Comparison of ENCODE assay signal across 20 cellular contexts in genomic region chr18:45253973-45254372, GRCh38.
DNase-seq lines count a peak whose midpoint lies in the region; ATAC-seq, FAIRE-seq and TF ChIP-seq lines count a peak whose summit lies in the region.
"Had no signal": no experiment of that assay in that cellular context is flagged by ENCODE, and none has a peak within 500 bp of the region (broad histone marks: within the 10 kb centered on the region; RNA-seq: fewer than 3 reads in every experiment).

No MANE protein-coding gene starts in this region.

- no peak overlapping the region for H4K12ac ChIP-seq in trophoblast cell (ENCODE audit: low read depth, low read length)

- H3K9me3 ChIP-seq in left ventricle myocardium inferior (replicated peaks): no peaks in the 10 kb centered on the region
- no peaks in the 10 kb centered on the region for H3K9me3 ChIP-seq in trophoblast cell (ENCODE audit: insufficient read depth, low read depth, low read length)
- no peaks in the 10 kb centered on the region for H3K9me3 ChIP-seq in uterus
- H3K9me3 ChIP-seq: BE2C, Peyer's patch had no signal

- H2AK5ac ChIP-seq in trophoblast cell (ENCODE audit: low read length): no peak overlapping the region

- H3K79me2 ChIP-seq in trophoblast cell (ENCODE audit: control insufficient read depth, insufficient read depth, low read length, poor library complexity): no peaks in the 10 kb centered on the region

- peaks cover 34% of the 10 kb centered on the region for H3K4me1 ChIP-seq in left ventricle myocardium inferior
- peaks cover 0 to 3% of the 10 kb centered on the region in 2 experiments for H3K4me1 ChIP-seq in trophoblast cell (ENCODE audit: control insufficient read depth in 1 of 2, insufficient read depth in 2 of 2, low read length in 2 of 2)
- peaks cover 0 to 3% of the 10 kb centered on the region in 2 donors for H3K4me1 ChIP-seq in uterus
- H3K4me1 ChIP-seq: BE2C, Peyer's patch had no signal

- DNase-seq in coronary artery (ENCODE audit: low spot score): no peak
- DNase-seq in left ventricle myocardium inferior: peak; percentile 31
- no peak for DNase-seq in trophoblast cell
- no peak for DNase-seq in uterus
- no peak for DNase-seq in NOMO-1 treated with dmso at 0.1 percent for 144 hours (lab: John Stamatoyannopoulos, UW; ENCODE audit: unreplicated experiment)
- no peak for DNase-seq in GM19239 (ENCODE audit: insufficient read length, low spot score)
- DNase-seq: BE2C; CD4-positive, alpha-beta memory T cell; DMS79; GOT3; Kasumi-1; NCI-H1417; NCI-H1930; NCI-H2171; NCI-H510A; NCI-H82; Peyer's patch; SHP77 treated with DMSO at 0.1 percent for 48 hours had no signal

- no peak for ATAC-seq in HG02840 (IDR thresholded peaks at IDR 0.05; ENCODE audit: low FRiP score, unreplicated experiment)

- H3K4me2 ChIP-seq in trophoblast cell (ENCODE audit: low read length): no peak overlapping the region

- no peak overlapping the region for H4K91ac ChIP-seq in trophoblast cell (ENCODE audit: low read depth, low read length)

- FAIRE-seq in GM19239 (lab: Jason Lieb, UNC): no peak
- FAIRE-seq: GM12891 had no signal

- no peaks in the 10 kb centered on the region for H3K36me3 ChIP-seq in left ventricle myocardium inferior
- H3K36me3 ChIP-seq in trophoblast cell (ENCODE audit: control insufficient read depth in 1 of 2, insufficient read depth in 2 of 2, low read length in 2 of 2): no peaks in the 10 kb centered on the region
- no peaks in the 10 kb centered on the region for H3K36me3 ChIP-seq in uterus
- H3K36me3 ChIP-seq: BE2C, Peyer's patch had no signal

- H2BK12ac ChIP-seq in trophoblast cell (ENCODE audit: low read length): no peak overlapping the region

- TF ChIP-seq POLR2A in uterus (IDR thresholded peaks at IDR 0.05): no peak

- H3K4ac ChIP-seq in trophoblast cell (ENCODE audit: low read depth, low read length): no peak overlapping the region

- H3K9ac ChIP-seq in trophoblast cell (ENCODE audit: low read length): peak overlapping the region; percentile 35

- peak overlapping the region; percentile 21 to 80 for H3K27ac ChIP-seq in coronary artery
- peak overlapping the region; percentile 65 for H3K27ac ChIP-seq in left ventricle myocardium inferior (replicated peaks)
- no peak overlapping the region for H3K27ac ChIP-seq in trophoblast cell (ENCODE audit: low read depth, low read length)
- peak overlapping the region; percentile 47 to 70 for H3K27ac ChIP-seq in uterus

- no peak overlapping the region for H2AFZ ChIP-seq in trophoblast cell (ENCODE audit: insufficient read depth, low read length, poor library complexity)

- no peaks in the 10 kb centered on the region for H3K27me3 ChIP-seq in left ventricle myocardium inferior (ENCODE audit: low read depth)
- no peaks in the 10 kb centered on the region for H3K27me3 ChIP-seq in trophoblast cell (ENCODE audit: insufficient read depth, low read length)
- no peaks in the 10 kb centered on the region for H3K27me3 ChIP-seq in uterus
- H3K27me3 ChIP-seq: BE2C, Peyer's patch had no signal

- no peak overlapping the region for H4K8ac ChIP-seq in trophoblast cell (ENCODE audit: low read depth, low read length)

- H2BK120ac ChIP-seq in trophoblast cell (ENCODE audit: insufficient read depth, low read length, poor library complexity): no peak overlapping the region

- H3K18ac ChIP-seq in trophoblast cell (ENCODE audit: low read length): no peak overlapping the region

- no peak overlapping the region for H2BK5ac ChIP-seq in trophoblast cell (ENCODE audit: low read depth, low read length, poor library complexity)

- no CpG with 5 or more reads among the region's 5 CpGs for WGBS in trophoblast cell (ENCODE audit: extremely low coverage, insufficient coverage, insufficient read length)

- H3K79me1 ChIP-seq in trophoblast cell (ENCODE audit: low read length): peaks cover 3% of the 10 kb centered on the region

- TF ChIP-seq CTCF in coronary artery (IDR thresholded peaks at IDR 0.05): no peak
- TF ChIP-seq CTCF in left ventricle myocardium inferior (IDR thresholded peaks at IDR 0.05; ENCODE audit: borderline replicate concordance): no peak
- TF ChIP-seq CTCF in uterus (IDR thresholded peaks at IDR 0.05): no peak

- H3K14ac ChIP-seq in trophoblast cell (ENCODE audit: low read length): no peak overlapping the region

- H3K23ac ChIP-seq in trophoblast cell (ENCODE audit: low read length): no peak overlapping the region

- intact Hi-C loops in left ventricle myocardium inferior (cut with micrococcal nuclease) (no loop called here), uterus (cut with DNase I; ENCODE audit: low total_unique reads) (no loop called here)

- H3K4me3 ChIP-seq in coronary artery: no peak overlapping the region
- H3K4me3 ChIP-seq in left ventricle myocardium inferior: no peak overlapping the region
- H3K4me3 ChIP-seq in trophoblast cell (ENCODE audit: low read depth, low read length): no peak overlapping the region
- no peak overlapping the region for H3K4me3 ChIP-seq in uterus
- H3K4me3 ChIP-seq: Peyer's patch had no signal
